Comparison of ENCODE assay signal across 10 cellular contexts in the genomic region with DNA sequence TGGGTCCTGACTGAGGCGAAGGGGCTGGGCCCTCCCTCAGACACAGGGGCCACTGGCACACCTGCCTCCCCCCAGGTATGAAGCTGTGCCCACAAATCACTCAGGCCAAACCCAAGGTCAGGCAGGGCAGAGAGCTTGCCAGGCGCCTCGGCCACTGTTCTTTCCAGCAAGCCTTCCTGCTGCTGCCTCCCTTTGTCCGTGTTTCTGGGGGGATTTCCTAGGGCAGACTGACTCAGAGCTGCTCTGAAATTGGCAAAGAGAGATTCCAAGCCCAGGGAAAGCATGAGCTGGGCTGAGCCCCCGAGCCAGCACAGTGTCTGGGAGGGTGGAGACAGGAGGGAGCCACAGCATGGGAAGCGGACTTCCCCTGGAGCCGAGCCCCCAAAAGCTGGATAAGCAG. TPM values are rescaled to one million over a fixed set of nuclear protein-coding genes. Genes with fewer than 3 reads are reported as not detected.
DNase-seq lines count a peak whose midpoint lies in the region; ATAC-seq and TF ChIP-seq lines count a peak whose summit lies in the region.
"Had no signal": no experiment of that assay in that cellular context is flagged by ENCODE, and none has a peak within 500 bp of the region (broad histone marks: within the 10 kb centered on the region; RNA-seq: fewer than 3 reads in every experiment).

No MANE protein-coding gene starts in this region.

- no peaks in the 10 kb centered on the region for H3K4me1 Mint-ChIP-seq in natural killer cell

- TF ChIP-seq CTCF in AG09319 (IDR thresholded peaks at IDR 0.05; ENCODE audit: low read depth, low read length), result no peak
- no peak for TF ChIP-seq CTCF in natural killer cell (IDR thresholded peaks at IDR 0.05)

- no peaks in the 10 kb centered on the region for H3K27me3 Mint-ChIP-seq in natural killer cell (ENCODE audit: low read depth in 2 of 2)
- H3K27me3 Mint-ChIP-seq: naive thymus-derived CD4-positive, alpha-beta T cell had no signal

- ATAC-seq in natural killer cell (no peak), GM18861 (IDR thresholded peaks at IDR 0.05; ENCODE audit: unreplicated experiment) (no peak), GM19324 (IDR thresholded peaks at IDR 0.05; ENCODE audit: low FRiP score, unreplicated experiment) (no peak)
- ATAC-seq: naive thymus-derived CD4-positive, alpha-beta T cell had no signal

- H3K4me3 Mint-ChIP-seq in natural killer cell, result no peak overlapping the region
- H3K4me3 Mint-ChIP-seq: CD14-positive monocyte; naive thymus-derived CD4-positive, alpha-beta T cell had no signal

- intact Hi-C loops in natural killer cell (cut with micrococcal nuclease), result no loop called here

- DNase-seq in AG09319 (ENCODE audit: extremely low read depth, low read depth) (peak; percentile 44), amniotic stem cell (lab: John Stamatoyannopoulos, UW) (peak; percentile 76), globus pallidus (ENCODE audit: low spot score) (peak; percentile 50), pons (ENCODE audit: low spot score) (peak; percentile 30), natural killer cell (no peak), Kasumi-1 (lab: John Stamatoyannopoulos, UW) (no peak)
- DNase-seq: naive thymus-derived CD4-positive, alpha-beta T cell had no signal

- no peaks in the 10 kb centered on the region for H3K9me3 Mint-ChIP-seq in natural killer cell
- H3K9me3 Mint-ChIP-seq: CD14-positive monocyte; naive thymus-derived CD4-positive, alpha-beta T cell had no signal

- no peaks in the 10 kb centered on the region for H3K36me3 Mint-ChIP-seq in natural killer cell

- H3K27ac Mint-ChIP-seq in natural killer cell, result no peak overlapping the region
- H3K27ac Mint-ChIP-seq: naive thymus-derived CD4-positive, alpha-beta T cell had no signal

RNA-seq across cellular contexts. Expression of a gene that starts 33.2 kb away (rescaled TPM):
- 10 to 100 TPM; 32.6 to 41.4 (median 40.8) TPM for total RNA-seq in natural killer cell

Comparison
In these comparisons a context has a peak if more than half of its experiments do, and no peak if none do; other contexts are left out.
1. DNase-seq: peak in AG09319 (single experiment), amniotic stem cell (single experiment), globus pallidus (single experiment) and pons (single experiment); none in natural killer cell (single experiment) and Kasumi-1 (0 of 2).